7 cellular contexts compared by ENCODE assay signal in the genomic region with DNA sequence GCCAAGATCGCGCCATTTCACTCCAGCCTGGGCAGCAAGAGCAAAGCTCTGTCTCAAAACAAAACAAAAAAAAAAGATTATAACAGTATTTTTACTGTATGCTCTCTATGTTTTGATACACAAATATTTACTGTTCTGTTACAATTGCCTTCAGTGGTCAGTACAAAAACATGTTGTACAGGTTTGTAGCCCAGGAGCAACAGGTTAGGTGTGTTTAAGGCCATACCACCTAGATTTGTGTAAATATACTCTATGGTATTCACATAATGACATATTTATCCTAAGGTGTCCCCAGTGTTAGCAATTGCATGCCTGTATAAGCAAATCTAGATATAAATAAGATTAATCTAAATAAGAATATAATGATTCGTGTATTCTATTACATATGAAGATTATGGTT.
"Had no signal": no experiment of that assay in that cellular context is flagged by ENCODE, and none has a peak within 500 bp of the region (broad histone marks: within the 10 kb centered on the region; RNA-seq: fewer than 3 reads in every experiment).

No MANE protein-coding gene starts in this region.

- H3K9me3 ChIP-seq: HAP-1 had no signal

- H3K4me1 ChIP-seq: HAP-1 had no signal

- H3K36me3 ChIP-seq: HAP-1 had no signal

- H3K27ac ChIP-seq: GM23248, HL-60 had no signal

- H3K4me3 ChIP-seq: GM23248, HAP-1 had no signal

- DNase-seq: GM23248, GOT3, H7, HFFc6, KBM-7 had no signal
